In genomic region chr9:35488566-35489312, GRCh38 we compare ENCODE assay signal across 8 cellular contexts. TPM values are rescaled to one million over a fixed set of nuclear protein-coding genes. Genes with fewer than 3 reads are reported as not detected.
DNase-seq lines count a peak whose midpoint lies in the region; ATAC-seq and TF ChIP-seq lines count a peak whose summit lies in the region.

No MANE protein-coding gene starts in this region.

- H3K4me3 Mint-ChIP-seq in natural killer cell = peak overlapping the region; percentile 30
- H3K4me3 Mint-ChIP-seq in stimulated activated memory B cell treated with anti-CD40 and anti-IgM and Interleukin-4, amounts not matched to agents 10 μg/mL and 1 μg/mL and 100 μg/mL, for 72 hours = no peak overlapping the region

- peak overlapping the region; percentile 98 for H3K4me3 ChIP-seq in AG10803 (ENCODE audit: low read length)
- H3K4me3 ChIP-seq in dorsolateral prefrontal cortex = peak overlapping the region; percentile 71 to 96 (median 89)

- no peak for ATAC-seq in natural killer cell
- no peak for ATAC-seq in stimulated activated memory B cell treated with anti-CD40 and anti-IgM and Interleukin-4, amounts not matched to agents 10 μg/mL and 1 μg/mL and 100 μg/mL, for 72 hours

- no peaks in the 10 kb centered on the region for H3K36me3 Mint-ChIP-seq in natural killer cell
- H3K36me3 Mint-ChIP-seq in stimulated activated memory B cell treated with anti-CD40 and anti-IgM and Interleukin-4, amounts not matched to agents 10 μg/mL and 1 μg/mL and 100 μg/mL, for 72 hours = no peaks in the 10 kb centered on the region

- no peaks in the 10 kb centered on the region for H3K27me3 ChIP-seq in dorsolateral prefrontal cortex

- no peak overlapping the region for H3K27ac Mint-ChIP-seq in natural killer cell
- no peak overlapping the region for H3K27ac Mint-ChIP-seq in stimulated activated memory B cell treated with anti-CD40 and anti-IgM and Interleukin-4, amounts not matched to agents 10 μg/mL and 1 μg/mL and 100 μg/mL, for 72 hours

- DNase-seq in AG10803 (ENCODE audit: low read depth) = no peak
- peak; percentile 42 for DNase-seq in NCI-H2029 (lab: John Stamatoyannopoulos, UW)
- peak in 1 of 10 donors; percentile 5 for DNase-seq in dorsolateral prefrontal cortex
- no peak for DNase-seq in natural killer cell
- DNase-seq in stimulated activated CD4-positive, alpha-beta T cell treated with anti-CD3 and anti-CD28 coated beads, Interleukin-4, amount 100 ng/mL, for 1 hour = no peak
- DNase-seq in NCI-H345 (lab: John Stamatoyannopoulos, UW) = no peak
- DNase-seq in H4 (ENCODE audit: low spot score) = no peak

- intact Hi-C loops in dorsolateral prefrontal cortex (cut with DNase I) = loop anchor here (1.0 to 10.0 kb wide), 7 partner anchors 50 to 376 kb away; partner anchors contain the start of genes CREB3 (in 1 of the 2), TESK1 (in 1 of the 2) and TLN1 (in 1 of the 2)
- intact Hi-C loops in natural killer cell (cut with micrococcal nuclease) = no loop called here

- peaks cover 21 to 23% of the 10 kb centered on the region in 2 donors for H3K4me1 Mint-ChIP-seq in natural killer cell
- H3K4me1 Mint-ChIP-seq in stimulated activated memory B cell treated with anti-CD40 and anti-IgM and Interleukin-4, amounts not matched to agents 10 μg/mL and 1 μg/mL and 100 μg/mL, for 72 hours = peaks cover 15% of the 10 kb centered on the region

- peaks cover 0 to 14% of the 10 kb centered on the region in 2 donors for H3K27me3 Mint-ChIP-seq in natural killer cell (ENCODE audit: low read depth in 2 of 2)
- H3K27me3 Mint-ChIP-seq in stimulated activated memory B cell treated with anti-CD40 and anti-IgM and Interleukin-4, amounts not matched to agents 10 μg/mL and 1 μg/mL and 100 μg/mL, for 72 hours = peaks cover 38% of the 10 kb centered on the region

- H3K9me3 Mint-ChIP-seq in natural killer cell = no peaks in the 10 kb centered on the region
- no peaks in the 10 kb centered on the region for H3K9me3 Mint-ChIP-seq in stimulated activated memory B cell treated with anti-CD40 and anti-IgM and Interleukin-4, amounts not matched to agents 10 μg/mL and 1 μg/mL and 100 μg/mL, for 72 hours

- peak overlapping the region; percentile 65 to 99 (median 95) for H3K27ac ChIP-seq in dorsolateral prefrontal cortex

- no peak for TF ChIP-seq CTCF in AG10803 (conservative IDR thresholded peaks at IDR 0.05; ENCODE audit: low read length)
- TF ChIP-seq CTCF in dorsolateral prefrontal cortex (IDR thresholded peaks at IDR 0.05 in 54 of 56, conservative IDR thresholded peaks at IDR 0.05 in 2 of 56; ENCODE audit: low read depth in 1 of 56, partially characterized antibody in 56 of 56) = no peak
- no peak for TF ChIP-seq CTCF in natural killer cell (IDR thresholded peaks at IDR 0.05)

RNA-seq across cellular contexts. Expression of gene RUSC2, which starts 1.2 kb away (rescaled TPM):
- total RNA-seq in dorsolateral prefrontal cortex (100 to 1,000 TPM in 119 of 120 experiments, 10 to 100 TPM in 1; 95.5 to 189 (median 149) TPM), natural killer cell (1 to 10 TPM; 2.0 to 7.9 (median 2.5) TPM)
- total RNA-seq in H4 (2014; rRNA removed; shearing (Covaris generic)) = 6.2 and 8.7 TPM in 2 replicates
